In genomic region chr2:24077535-24077877, GRCh38 we compare ENCODE assay signal across 8 cellular contexts. TPM values are rescaled to one million over a fixed set of nuclear protein-coding genes. Genes with fewer than 3 reads are reported as not detected.
A peak's percentile ranks its signal among the peaks of the same experiment; 100 is the strongest.
DNase-seq lines count a peak whose midpoint lies in the region; ATAC-seq and TF ChIP-seq lines count a peak whose summit lies in the region.

No MANE protein-coding gene starts in this region.

- no peaks in the 10 kb centered on the region for H3K27me3 ChIP-seq in PC-3 (ENCODE audit: low read length)
- H3K27me3 ChIP-seq in neural cell (ENCODE audit: insufficient read depth, low read depth, low read length), result no peaks in the 10 kb centered on the region

- no peak for TF ChIP-seq EP300 in neural cell (conservative IDR thresholded peaks at IDR 0.05; ENCODE audit: poor library complexity, severe bottlenecking)

- H3K36me3 ChIP-seq in PC-3 (ENCODE audit: low read depth, low read length) (peaks cover 19% of the 10 kb centered on the region), neural cell (ENCODE audit: insufficient read depth, low read length) (no peaks in the 10 kb centered on the region)

- peak overlapping the region; percentile 67 for H3K27ac ChIP-seq in C4-2B
- H3K27ac ChIP-seq in PC-3 (ENCODE audit: low read length), result peak overlapping the region; percentile 49
- H3K27ac ChIP-seq in neural cell (ENCODE audit: low read length), result peak overlapping the region; percentile 81

- H3K9ac ChIP-seq in PC-3 (ENCODE audit: low read length) (peak overlapping the region; percentile 81), neural cell (ENCODE audit: low read length) (peak overlapping the region; percentile 79)

- POLR2A ChIA-PET in PC-3 (lab: Charles Lee; ENCODE audit: unreplicated experiment), result no interaction called here
- POLR2A ChIA-PET in HEK293T (lab: Yijun Ruan, JAX), result interaction anchor here (2.2 to 2.4 kb wide), 2 partner anchors 30 to 151 kb away, joined by 20 to 27 read pairs; partner anchors contain the start of genes ATAD2B and WDCP

- TF ChIP-seq RAD21 in neural cell (conservative IDR thresholded peaks at IDR 0.05), result no peak

- DNase-seq in PC-3 (no peak), epithelial cell of esophagus (ENCODE audit: low read depth) (no peak), NCI-H2029 (lab: John Stamatoyannopoulos, UW) (no peak), NCI-H187 (lab: John Stamatoyannopoulos, UW) (no peak), HEK293T (ENCODE audit: extremely low spot score) (no peak)

- intact Hi-C loops in PC-3 (cut with micrococcal nuclease), result no loop called here

- H3K9me2 ChIP-seq in PC-3 (replicated peaks; ENCODE audit: low read length) (no peaks in the 10 kb centered on the region), neural cell (ENCODE audit: insufficient read depth, low read length) (no peaks in the 10 kb centered on the region)

- peak overlapping the region; percentile 99 for H3K4me2 ChIP-seq in PC-3 (ENCODE audit: low read length)
- H3K4me2 ChIP-seq in neural cell (ENCODE audit: low read length), result peak overlapping the region; percentile 76

- TF ChIP-seq CTCF in C4-2B (conservative IDR thresholded peaks at IDR 0.05), result no peak
- TF ChIP-seq CTCF in PC-3 (conservative IDR thresholded peaks at IDR 0.05; ENCODE audit: low read depth, low read length), result no peak
- no peak for TF ChIP-seq CTCF in epithelial cell of esophagus (IDR thresholded peaks at IDR 0.05; ENCODE audit: insufficient read depth, low read depth, low read length, missing control alignments)
- no peak for TF ChIP-seq CTCF in neural cell (IDR thresholded peaks at IDR 0.05; ENCODE audit: poor library complexity, severe bottlenecking)

- H3K79me2 ChIP-seq in PC-3 (ENCODE audit: low read length) (peaks cover 35% of the 10 kb centered on the region), neural cell (replicated peaks; ENCODE audit: insufficient read depth, low read length) (peaks cover 18% of the 10 kb centered on the region)

- peak overlapping the region; percentile 76 for H2AFZ ChIP-seq in PC-3 (ENCODE audit: low read length)
- H2AFZ ChIP-seq in neural cell (ENCODE audit: low read depth, low read length), result peak overlapping the region; percentile 89

- H3K4me3 ChIP-seq in PC-3 (ENCODE audit: low read length) (peak overlapping the region; percentile 97), epithelial cell of esophagus (ENCODE audit: low read length) (peak overlapping the region; percentile 69), neural cell (ENCODE audit: low read length) (peak overlapping the region; percentile 83)

- ATAC-seq in PC-3, result no peak
- no peak for ATAC-seq in GM18505 (IDR thresholded peaks at IDR 0.05; ENCODE audit: unreplicated experiment)

- no peak for TF ChIP-seq POLR2A in GM18505 (IDR thresholded peaks at IDR 0.05; ENCODE audit: borderline replicate concordance, extremely low read depth, insufficient read depth, insufficient read length)

- BruUV-seq in PC-3 (replicated peaks; lab: Mats Ljungman, UMichigan), result no TSS peak

- H3K9me3 ChIP-seq in PC-3 (ENCODE audit: low read length) (no peaks in the 10 kb centered on the region), neural cell (ENCODE audit: low read length) (no peaks in the 10 kb centered on the region)

- H3F3A ChIP-seq in PC-3 (ENCODE audit: low read length, unreplicated experiment), result no peaks in the 10 kb centered on the region
- H3F3A ChIP-seq in neural cell (ENCODE audit: insufficient read depth, low read length, poor library complexity, severe bottlenecking), result no peaks in the 10 kb centered on the region

- peaks cover 13% of the 10 kb centered on the region for H3K4me1 ChIP-seq in PC-3 (ENCODE audit: insufficient read depth, low read length)

- CTCF ChIA-PET in PC-3 (lab: Charles Lee), result interaction anchor here (1.0 to 1.7 kb wide), 2 partner anchors 151 to 253 kb away, joined by 4 to 11 read pairs; partner anchors contain the start of gene ATAD2B
- CTCF ChIA-PET in HEK293T (lab: Yijun Ruan, JAX), result no interaction called here

- 0 out of 2 replicates have a peak, but pooled peaks cover 3% of the 10 kb centered on the region for H4K20me1 ChIP-seq in PC-3 (ENCODE audit: low read length)
- no peaks in the 10 kb centered on the region for H4K20me1 ChIP-seq in neural cell (ENCODE audit: insufficient read depth)

TF ChIP-seq in neural cell, 6 proteins besides CTCF, POLR2A, EP300 and RAD21:
- no peak for TF ChIP-seq TAF1 (IDR thresholded peaks at IDR 0.05; ENCODE audit: low read depth)
- TF ChIP-seq EZH2 (IDR thresholded peaks at IDR 0.05; ENCODE audit: borderline replicate concordance, insufficient read depth, low read length, poor library complexity, severe bottlenecking), result no peak
- no peak for TF ChIP-seq SMC3 (conservative IDR thresholded peaks at IDR 0.05; ENCODE audit: poor library complexity)
- TF ChIP-seq MXI1 (conservative IDR thresholded peaks at IDR 0.05; ENCODE audit: poor library complexity, severe bottlenecking), result no peak
- no peak for TF ChIP-seq REST (IDR thresholded peaks at IDR 0.05; ENCODE audit: borderline replicate concordance)
- TF ChIP-seq POLR2AphosphoS5 (IDR thresholded peaks at IDR 0.05), result no peak

TF ChIP-seq in HEK293T, 16 proteins besides CTCF, POLR2A, EP300 and RAD21:
- TF ChIP-seq TARDBP (IDR thresholded peaks at IDR 0.05) (no peak), CTBP1 (IDR thresholded peaks at IDR 0.05; ENCODE audit: borderline replicate concordance) (no peak), BHLHE40 (IDR thresholded peaks at IDR 0.05; ENCODE audit: borderline replicate concordance) (no peak), ARNT (IDR thresholded peaks at IDR 0.05) (no peak), LEF1 (IDR thresholded peaks at IDR 0.05; ENCODE audit: borderline replicate concordance) (no peak), SP1 (IDR thresholded peaks at IDR 0.05) (no peak), FOXK2 (IDR thresholded peaks at IDR 0.05) (no peak), ELF4 (IDR thresholded peaks at IDR 0.05) (no peak), NFRKB (IDR thresholded peaks at IDR 0.05) (no peak), FOXA1 (IDR thresholded peaks at IDR 0.05) (no peak)

RNA-seq across cellular contexts. Expression of gene SF3B6, which starts 1.4 kb away (rescaled TPM):
- 139 and 220 TPM in 2 replicates for total RNA-seq in PC-3 (2014; rRNA removed)
- polyA plus RNA-seq in neural cell, result 307 and 442 TPM in 2 replicates
- polyA minus RNA-seq in neural cell, result 96.2 and 104 TPM in 2 replicates

RNA-seq across cellular contexts. Expression of gene TP53I3, which starts 7.1 kb away (rescaled TPM):
- total RNA-seq in PC-3 (2014; rRNA removed), result 37.0 and 42.4 TPM in 2 replicates
- polyA plus RNA-seq in neural cell, result 1.8 and 4.7 TPM in 2 replicates
- 1.2 and 1.6 TPM in 2 replicates for polyA minus RNA-seq in neural cell

RNA-seq across cellular contexts. Expression of gene FKBP1B, which starts 28.0 kb away (rescaled TPM):
- 2.1 and 2.7 TPM in 2 replicates for total RNA-seq in PC-3 (2014; rRNA removed)
- 154 and 183 TPM in 2 replicates for polyA plus RNA-seq in neural cell
- polyA minus RNA-seq in neural cell, result 51.4 and 59.5 TPM in 2 replicates

RNA-seq across cellular contexts. Expression of gene WDCP, which starts 30.3 kb away (rescaled TPM):
- 5.6 and 11.5 TPM in 2 replicates for total RNA-seq in PC-3 (2014; rRNA removed)
- 15.7 and 17.0 TPM in 2 replicates for polyA plus RNA-seq in neural cell
- 27.1 and 30.4 TPM in 2 replicates for polyA minus RNA-seq in neural cell

RNA-seq across cellular contexts. Expression of gene PFN4, which starts 45.6 kb away (rescaled TPM):
- total RNA-seq in PC-3 (2014; rRNA removed), result 0.44 and 2.3 TPM in 2 replicates
- 1.3 TPM in 1 of 2 replicates, not detected in the other for polyA plus RNA-seq in neural cell
- polyA minus RNA-seq in neural cell, result not detected in 2 replicates
